ENCODE assay signal across 3 cellular contexts in genomic region chr10:111590703-111591102, GRCh38.
"Had no signal": no experiment of that assay in that cellular context is flagged by ENCODE, and none has a peak within 500 bp of the region (broad histone marks: within the 10 kb centered on the region; RNA-seq: fewer than 3 reads in every experiment).

No MANE protein-coding gene starts in this region.

- ATAC-seq: GM12878 had no signal

- DNase-seq: GDM1, GF-D8 had no signal

- H3K4me3 ChIP-seq: GM12878 had no signal
